Comparison of ENCODE assay signal across 20 cellular contexts in genomic region chr6:127247114-127248096, GRCh38.
"Had no signal": no experiment of that assay in that cellular context is flagged by ENCODE, and none has a peak within 500 bp of the region (broad histone marks: within the 10 kb centered on the region; RNA-seq: fewer than 3 reads in every experiment).

No MANE protein-coding gene starts in this region.

- H3K9me3 ChIP-seq: breast epithelium, mucosa of descending colon, ovary, sigmoid colon, spleen, suprapubic skin had no signal

- H3K4me1 ChIP-seq: breast epithelium, sigmoid colon, spleen, suprapubic skin had no signal

- H3K4me3 ChIP-seq: breast epithelium, mucosa of descending colon, ovary, sigmoid colon, spleen, suprapubic skin had no signal

- H3K36me3 ChIP-seq: breast epithelium, ovary, sigmoid colon, spleen, suprapubic skin had no signal

- H3K27ac Mint-ChIP-seq: activated naive CD8-positive, alpha-beta T cell treated with anti-CD3 and anti-CD28 coated beads, Interleukin-2, amount 50 U/mL, for 24 hours; activated T-helper 1 cell treated with anti-CD3 and anti-CD28 coated beads, Interleukin-12 subunit alpha, Interleukin-12 subunit beta, Interleukin-2, Interleukin-4 antibody, amounts not matched to agents 30 ng/mL and 10 ng/mL and 1 ng/mL, durations not matched to agents 14 hours and 24 hours and 36 hours; memory B cell; naive thymus-derived CD4-positive, alpha-beta T cell; stimulated activated naive CD8-positive, alpha-beta T cell treated with anti-CD3 and anti-CD28 coated beads, Interleukin-15, Interleukin-2, amounts not matched to agents 100 ng/mL and 50 ng/mL, for 24 hours had no signal

- H3K4me3 Mint-ChIP-seq: activated naive CD8-positive, alpha-beta T cell treated with anti-CD3 and anti-CD28 coated beads, Interleukin-2, amount 50 U/mL, for 24 hours; activated T-helper 1 cell treated with anti-CD3 and anti-CD28 coated beads, Interleukin-12 subunit alpha, Interleukin-12 subunit beta, Interleukin-2, Interleukin-4 antibody, amounts not matched to agents 30 ng/mL and 10 ng/mL and 1 ng/mL, durations not matched to agents 14 hours and 24 hours and 36 hours; memory B cell; naive thymus-derived CD4-positive, alpha-beta T cell; stimulated activated naive CD8-positive, alpha-beta T cell treated with anti-CD3 and anti-CD28 coated beads, Interleukin-15, Interleukin-2, amounts not matched to agents 100 ng/mL and 50 ng/mL, for 24 hours had no signal

- H3K27me3 ChIP-seq: breast epithelium, ovary, sigmoid colon, spleen, suprapubic skin had no signal

- ATAC-seq: activated naive CD8-positive, alpha-beta T cell treated with anti-CD3 and anti-CD28 coated beads, Interleukin-2, amount 50 U/mL, for 24 hours; left lobe of liver; mucosa of descending colon; naive thymus-derived CD4-positive, alpha-beta T cell had no signal

- H3K4me1 Mint-ChIP-seq: activated naive CD8-positive, alpha-beta T cell treated with anti-CD3 and anti-CD28 coated beads, Interleukin-2, amount 50 U/mL, for 24 hours; memory B cell; naive thymus-derived CD4-positive, alpha-beta T cell had no signal

- DNase-seq: activated CD4-positive, alpha-beta T cell treated with anti-CD3 and anti-CD28 coated beads, Interleukin-2, amount 50 U/mL, for 1 hour; activated CD4-positive, CD25-positive, alpha-beta regulatory T cell; activated CD8-positive, alpha-beta memory T cell treated with anti-CD3 and anti-CD28 coated beads for 24 hours; activated naive CD4-positive, alpha-beta T cell treated with Interleukin-2 at 50 U/mL for 16 hours; activated naive CD8-positive, alpha-beta T cell treated with anti-CD3 and anti-CD28 coated beads, Interleukin-2, amount 50 U/mL, for 24 hours; aorta; islet precursor cell; mucosa of descending colon; naive thymus-derived CD4-positive, alpha-beta T cell; ovary; sigmoid colon; spleen; SW 1271; trophoblast cell had no signal

- H3K36me3 Mint-ChIP-seq: memory B cell; naive thymus-derived CD4-positive, alpha-beta T cell had no signal

- H3K9me3 Mint-ChIP-seq: activated naive CD8-positive, alpha-beta T cell treated with anti-CD3 and anti-CD28 coated beads, Interleukin-2, amount 50 U/mL, for 24 hours; activated T-helper 1 cell treated with anti-CD3 and anti-CD28 coated beads, Interleukin-12 subunit alpha, Interleukin-12 subunit beta, Interleukin-2, Interleukin-4 antibody, amounts not matched to agents 30 ng/mL and 10 ng/mL and 1 ng/mL, durations not matched to agents 14 hours and 24 hours and 36 hours; memory B cell; naive thymus-derived CD4-positive, alpha-beta T cell; stimulated activated naive CD8-positive, alpha-beta T cell treated with anti-CD3 and anti-CD28 coated beads, Interleukin-15, Interleukin-2, amounts not matched to agents 100 ng/mL and 50 ng/mL, for 24 hours had no signal

- H3K27ac ChIP-seq: ovary, sigmoid colon, spleen, suprapubic skin had no signal
